ENCODE assay signal across 29 cellular contexts in the genomic region with DNA sequence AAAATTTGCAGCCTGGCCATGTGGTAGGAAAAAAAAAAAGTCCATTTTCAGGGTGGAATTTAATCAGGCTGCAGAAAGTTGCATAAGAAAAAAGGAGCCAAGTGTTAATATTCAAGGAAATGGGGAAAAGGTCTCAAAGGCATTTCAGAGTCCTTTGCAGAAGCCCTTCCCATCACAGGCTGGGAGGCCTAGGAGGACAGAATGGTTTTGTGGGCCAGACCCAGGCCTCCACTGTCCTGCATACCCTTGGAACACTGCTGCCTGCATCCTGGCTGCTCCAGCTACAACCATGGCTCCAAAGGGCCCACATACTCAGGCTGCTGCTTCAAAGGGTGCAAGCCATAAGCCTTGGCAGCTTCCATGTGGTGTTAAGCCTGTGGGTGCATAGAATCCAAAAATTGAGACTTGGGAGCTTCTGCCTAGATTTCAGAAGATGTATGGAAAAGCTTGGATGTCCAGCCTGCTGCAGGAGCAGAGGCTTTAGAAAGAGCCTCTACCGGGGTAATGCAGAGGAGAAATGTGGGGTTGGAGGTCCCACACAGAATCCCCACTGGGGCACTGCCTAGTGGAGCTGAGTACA.
"Had no signal": no experiment of that assay in that cellular context is flagged by ENCODE, and none has a peak within 500 bp of the region (broad histone marks: within the 10 kb centered on the region; RNA-seq: fewer than 3 reads in every experiment).

No MANE protein-coding gene starts in this region.

- H3K27ac ChIP-seq: gastroesophageal sphincter, parathyroid adenoma, psoas muscle, uterus had no signal

- H3K79me2 ChIP-seq: parathyroid adenoma had no signal

- H3K27ac Mint-ChIP-seq: activated naive CD8-positive, alpha-beta T cell treated with anti-CD3 and anti-CD28 coated beads, Interleukin-2, amount 10 ng/mL, durations not matched to agents 7 days and 5 days; activated T-cell treated with anti-CD3 and anti-CD28 coated beads, Interleukin-2, amount 50 U/mL, for 72 hours; effector memory CD8-positive, alpha-beta T cell; immature natural killer cell; mesothelial cell of epicardium; naive thymus-derived CD4-positive, alpha-beta T cell; stimulated activated naive CD8-positive, alpha-beta T cell treated with anti-CD3 and anti-CD28 coated beads, Interleukin-15, Interleukin-2, amounts not matched to agents 100 ng/mL and 50 ng/mL, for 24 hours; type B pancreatic cell had no signal

- DNase-seq: activated CD4-positive, alpha-beta T cell treated with anti-CD3 and anti-CD28 coated beads, Interleukin-2, amount 50 U/mL, for 1 hour; activated naive CD4-positive, alpha-beta T cell treated with Interleukin-2 at 50 U/mL for 16 hours; activated naive CD8-positive, alpha-beta T cell treated with anti-CD3 and anti-CD28 coated beads, Interleukin-2, amount 10 ng/mL, durations not matched to agents 7 days and 5 days; activated T-cell treated with anti-CD3 and anti-CD28 coated beads for 4 hours; activated T-cell treated with anti-CD3 and anti-CD28 coated beads, Interleukin-2, amount 50 U/mL, for 72 hours; amniotic stem cell; caudate nucleus; cortex of kidney; effector memory CD8-positive, alpha-beta T cell; head of caudate nucleus; hippocampal formation; immature natural killer cell; kidney; left colon; mammary epithelial cell; naive thymus-derived CD4-positive, alpha-beta T cell; nucleus accumbens; psoas muscle; stimulated activated CD4-positive, alpha-beta T cell treated with anti-CD3 and anti-CD28 coated beads, Interleukin-2, amount 100 ng/mL, for 48 hours; substantia nigra; T-helper 2 cell; uterus had no signal

- H3K4me1 Mint-ChIP-seq: activated naive CD8-positive, alpha-beta T cell treated with anti-CD3 and anti-CD28 coated beads, Interleukin-2, amount 10 ng/mL, durations not matched to agents 7 days and 5 days; immature natural killer cell; naive thymus-derived CD4-positive, alpha-beta T cell; neural crest cell had no signal

- H2AFZ ChIP-seq: parathyroid adenoma had no signal

- H3K4me1 ChIP-seq: gastroesophageal sphincter, uterus had no signal

- FAIRE-seq: endothelial cell of umbilical vein, kidney had no signal

- H3K27me3 Mint-ChIP-seq: activated naive CD8-positive, alpha-beta T cell treated with anti-CD3 and anti-CD28 coated beads, Interleukin-2, amount 10 ng/mL, durations not matched to agents 7 days and 5 days; naive thymus-derived CD4-positive, alpha-beta T cell; stimulated activated naive CD8-positive, alpha-beta T cell treated with anti-CD3 and anti-CD28 coated beads, Interleukin-15, Interleukin-2, amounts not matched to agents 100 ng/mL and 50 ng/mL, for 24 hours had no signal

- ATAC-seq: activated T-cell treated with anti-CD3 and anti-CD28 coated beads, Interleukin-2, amount 50 U/mL, for 72 hours; effector memory CD8-positive, alpha-beta T cell; gastroesophageal sphincter; left colon; naive thymus-derived CD4-positive, alpha-beta T cell; psoas muscle had no signal

- H3K36me3 ChIP-seq: gastroesophageal sphincter, uterus had no signal

- H3K9ac ChIP-seq: parathyroid adenoma had no signal

- H3K4me3 ChIP-seq: gastroesophageal sphincter, psoas muscle, uterus had no signal

- H3K9me3 ChIP-seq: gastroesophageal sphincter, psoas muscle, uterus had no signal

- H3K27me3 ChIP-seq: gastroesophageal sphincter, uterus had no signal

- H3K4me3 Mint-ChIP-seq: activated naive CD8-positive, alpha-beta T cell treated with anti-CD3 and anti-CD28 coated beads, Interleukin-2, amount 10 ng/mL, durations not matched to agents 7 days and 5 days; activated T-cell treated with anti-CD3 and anti-CD28 coated beads, Interleukin-2, amount 50 U/mL, for 72 hours; effector memory CD8-positive, alpha-beta T cell; immature natural killer cell; mesothelial cell of epicardium; naive thymus-derived CD4-positive, alpha-beta T cell; neural crest cell; stimulated activated naive CD8-positive, alpha-beta T cell treated with anti-CD3 and anti-CD28 coated beads, Interleukin-15, Interleukin-2, amounts not matched to agents 100 ng/mL and 50 ng/mL, for 24 hours; type B pancreatic cell had no signal
